ENCODE assay signal across 23 cellular contexts in genomic region chr6:108164537-108164814, GRCh38. TPM values are rescaled to one million over a fixed set of nuclear protein-coding genes. Genes with fewer than 3 reads are reported as not detected.
DNase-seq lines count a peak whose midpoint lies in the region; ATAC-seq and TF ChIP-seq lines count a peak whose summit lies in the region.
"Had no signal": no experiment of that assay in that cellular context is flagged by ENCODE, and none has a peak within 500 bp of the region (broad histone marks: within the 10 kb centered on the region; RNA-seq: fewer than 3 reads in every experiment).

No MANE protein-coding gene starts in this region.

- H3K4me1 Mint-ChIP-seq in T-helper 2 cell treated with Interferon-gamma antibody and Interleukin-4, amounts not matched to agents 5 μg/mL and 100 μg/mL, for 36 hours (ENCODE audit: low read depth) = peaks cover 18% of the 10 kb centered on the region

- no peaks in the 10 kb centered on the region for H3K36me3 ChIP-seq in WERI-Rb-1
- H3K36me3 ChIP-seq in iPS DF 6.9 (ENCODE audit: control insufficient read depth, insufficient read depth, low read length) = no peaks in the 10 kb centered on the region
- no peaks in the 10 kb centered on the region for H3K36me3 ChIP-seq in left lung
- H3K36me3 ChIP-seq: colonic mucosa, heart left ventricle, SJCRH30, tibial nerve had no signal

- no peak for ATAC-seq in HG02610 (IDR thresholded peaks at IDR 0.05; ENCODE audit: unreplicated experiment)
- no peak for ATAC-seq in left lung
- ATAC-seq: esophagus mucosa, heart left ventricle, HepG2, left cardiac atrium had no signal

- peaks cover 14% of the 10 kb centered on the region for H3K4me1 ChIP-seq in iPS DF 6.9 (ENCODE audit: control insufficient read depth, insufficient read depth, low read length)
- peaks cover 16 to 52% of the 10 kb centered on the region in 2 donors for H3K4me1 ChIP-seq in left lung
- H3K4me1 ChIP-seq: SJCRH30 had no signal

- H3K27me3 ChIP-seq in WERI-Rb-1 (ENCODE audit: insufficient read depth, low read depth, severe bottlenecking) (no peaks in the 10 kb centered on the region), iPS DF 6.9 (ENCODE audit: control insufficient read depth, insufficient read depth, low read length) (peaks cover 96% of the 10 kb centered on the region), left lung (peaks cover 100% of the 10 kb centered on the region in 2 donors)
- H3K27me3 ChIP-seq: SJCRH30 had no signal

- peaks cover 92% of the 10 kb centered on the region for H3K27me3 Mint-ChIP-seq in T-helper 2 cell treated with Interferon-gamma antibody and Interleukin-4, amounts not matched to agents 5 μg/mL and 100 μg/mL, for 36 hours (ENCODE audit: low read depth)

- DNase-seq in T-helper 2 cell treated with Interferon-gamma antibody and Interleukin-4, amounts not matched to agents 5 μg/mL and 100 μg/mL, for 36 hours (ENCODE audit: low spot score) = no peak
- DNase-seq in T-helper 2 cell (no peak), WERI-Rb-1 (no peak), iPS DF 6.9 (ENCODE audit: low read depth, low spot score) (no peak), retinal pigment epithelial cell (ENCODE audit: low read depth) (no peak), left lung (no peak)
- no peak for DNase-seq in activated CD4-positive, alpha-beta T cell treated with anti-CD3 and anti-CD28 coated beads for 1 hour
- DNase-seq: CD4-positive, alpha-beta memory T cell; colonic mucosa; DND-41; heart left ventricle; left cardiac atrium; NCI-H1930; NCI-H510A; SJCRH30 had no signal

- WGBS in iPS DF 6.9 (ENCODE audit: insufficient coverage, insufficient read length) = no CpG with 5 or more reads among the region's 17 CpGs

- intact Hi-C loops in left lung (cut with DNase I) = no loop called here

- H3K4me3 Mint-ChIP-seq in T-helper 2 cell treated with Interferon-gamma antibody and Interleukin-4, amounts not matched to agents 5 μg/mL and 100 μg/mL, for 36 hours = no peak overlapping the region

- H3K9me3 ChIP-seq in WERI-Rb-1 (ENCODE audit: severe bottlenecking) (no peaks in the 10 kb centered on the region), iPS DF 6.9 (ENCODE audit: control insufficient read depth, insufficient read depth, low read length) (no peaks in the 10 kb centered on the region), left lung (no peaks in the 10 kb centered on the region)
- H3K9me3 ChIP-seq: colonic mucosa, heart left ventricle, SJCRH30, tibial nerve had no signal

- H3K27ac Mint-ChIP-seq in T-helper 2 cell treated with Interferon-gamma antibody and Interleukin-4, amounts not matched to agents 5 μg/mL and 100 μg/mL, for 36 hours = peak overlapping the region; percentile 15

- no peak overlapping the region for H3K27ac ChIP-seq in WERI-Rb-1
- no peak overlapping the region for H3K27ac ChIP-seq in iPS DF 6.9 (ENCODE audit: low read length)
- H3K27ac ChIP-seq in left lung = no peak overlapping the region
- H3K27ac ChIP-seq: colonic mucosa, heart left ventricle, SJCRH30, tibial nerve had no signal

- H3K4me3 ChIP-seq in WERI-Rb-1 (ENCODE audit: low read depth, low read length) = peak overlapping the region; percentile 57
- peak overlapping the region; percentile 17; the same call in 1 of the 2 replicates for H3K4me3 ChIP-seq in iPS DF 6.9 (ENCODE audit: low read length)
- peak overlapping the region; percentile 43 for H3K4me3 ChIP-seq in retinal pigment epithelial cell (ENCODE audit: low read length)
- H3K4me3 ChIP-seq in left lung = no peak overlapping the region
- H3K4me3 ChIP-seq: colonic mucosa, SJCRH30, smooth muscle cell had no signal

- no peaks in the 10 kb centered on the region for H3K9me3 Mint-ChIP-seq in T-helper 2 cell treated with Interferon-gamma antibody and Interleukin-4, amounts not matched to agents 5 μg/mL and 100 μg/mL, for 36 hours

- peaks cover 4% of the 10 kb centered on the region for H3K36me3 Mint-ChIP-seq in T-helper 2 cell treated with Interferon-gamma antibody and Interleukin-4, amounts not matched to agents 5 μg/mL and 100 μg/mL, for 36 hours (ENCODE audit: low read depth)
- H3K36me3 Mint-ChIP-seq: CD4-positive, alpha-beta memory T cell had no signal

- TF ChIP-seq CTCF in WERI-Rb-1 (IDR thresholded peaks at IDR 0.05; ENCODE audit: low read depth, low read length) = no peak
- TF ChIP-seq CTCF in retinal pigment epithelial cell (conservative IDR thresholded peaks at IDR 0.05; ENCODE audit: low read depth, low read length) = no peak
- TF ChIP-seq CTCF in left lung (IDR thresholded peaks at IDR 0.05) = no peak

RNA-seq across cellular contexts. Expression of gene NR2E1, which starts 1.3 kb away (rescaled TPM):
- not detected for total RNA-seq in left lung
- total RNA-seq: A172; activated CD8-positive, alpha-beta memory T cell treated with anti-CD3 and anti-CD28 coated beads for 36 hours; CD4-positive, alpha-beta memory T cell; colonic mucosa; heart left ventricle; HepG2; left cardiac atrium; mucosa of gallbladder; smooth muscle cell; tibial nerve had no signal

Comparison
In these comparisons a context has a peak if more than half of its experiments do, and no peak if none do; other contexts are left out.
1. H3K4me3 ChIP-seq: peak in WERI-Rb-1 (single experiment), iPS DF 6.9 (single experiment) and retinal pigment epithelial cell (single experiment); none in left lung (0 of 2).